Comparison of ENCODE assay signal across 27 cellular contexts in genomic region chr3:62686916-62687315, GRCh38.
DNase-seq lines count a peak whose midpoint lies in the region; ATAC-seq and TF ChIP-seq lines count a peak whose summit lies in the region.
"Had no signal": no experiment of that assay in that cellular context is flagged by ENCODE, and none has a peak within 500 bp of the region (broad histone marks: within the 10 kb centered on the region; RNA-seq: fewer than 3 reads in every experiment).

No MANE protein-coding gene starts in this region.

- DNase-seq in LHCN-M2 (ENCODE audit: low read depth) (peak; percentile 75), NCI-H82 treated with DMSO at 0.1 percent for 48 hours (lab: John Stamatoyannopoulos, UW; ENCODE audit: unreplicated experiment) (peak; percentile 95), glutamatergic neuron (no peak), gastrocnemius medialis (peak in 1 of 2 donors; percentile 17)
- DNase-seq in stimulated activated effector memory CD8-positive, alpha-beta T cell treated with anti-CD3 and anti-CD28 coated beads, Interleukin-12 subunit alpha, Interleukin-12 subunit beta, amount 100 ng/mL, for 72 hours (ENCODE audit: low spot score in 2 of 2): no peak
- no peak for DNase-seq in stimulated activated naive B cell treated with anti-CD40 and anti-IgM and Interleukin-4, amounts not matched to agents 10 μg/mL and 1 μg/mL and 100 μg/mL, for 72 hours
- DNase-seq: activated CD4-positive, alpha-beta T cell treated with anti-CD3 and anti-CD28 coated beads for 4 hours; activated naive CD4-positive, alpha-beta T cell treated with Interleukin-2 at 50 U/mL for 16 hours; activated T-cell treated with anti-CD3 and anti-CD28 coated beads, Interleukin-2, amount 50 U/mL, for 48 hours; amniotic stem cell; effector CD8-positive, alpha-beta T cell; erythroblast; foreskin melanocyte; NCI-H1092; NCI-H2029; NCI-H510A treated with DMSO at 0.1 percent for 48 hours; nucleus accumbens; stimulated activated CD4-positive, alpha-beta T cell treated with anti-CD3 and anti-CD28 coated beads, Interleukin-12 subunit alpha, Interleukin-12 subunit beta, amount 100 ng/mL, for 4 hours; stimulated activated CD4-positive, alpha-beta T cell treated with anti-CD3 and anti-CD28 coated beads, Interleukin-4, amount 100 ng/mL, for 24 hours; tibial artery had no signal

- H3K36me3 ChIP-seq in gastrocnemius medialis: no peaks in the 10 kb centered on the region
- H3K36me3 ChIP-seq: tibial artery had no signal

- H3K9me3 Mint-ChIP-seq in glutamatergic neuron (ENCODE audit: unreplicated experiment): peaks cover 2% of the 10 kb centered on the region
- peaks cover 7% of the 10 kb centered on the region for H3K9me3 Mint-ChIP-seq in stimulated activated effector memory CD8-positive, alpha-beta T cell treated with anti-CD3 and anti-CD28 coated beads, Interleukin-12 subunit alpha, Interleukin-12 subunit beta, amount 100 ng/mL, for 72 hours
- H3K9me3 Mint-ChIP-seq in stimulated activated naive B cell treated with anti-CD40 and anti-IgM and Interleukin-4, amounts not matched to agents 10 μg/mL and 1 μg/mL and 100 μg/mL, for 72 hours: peaks cover 2 to 4% of the 10 kb centered on the region in 2 donors
- H3K9me3 Mint-ChIP-seq: T-helper 1 cell treated with Interleukin-12 subunit alpha and Interleukin-12 subunit beta and Interleukin-4 antibody, amounts not matched to agents 30 μg/mL and 1 μg/mL, for 36 hours had no signal

- ATAC-seq in gastrocnemius medialis (peak in 1 of 2 donors; percentile 65), GM18498 (IDR thresholded peaks at IDR 0.05; ENCODE audit: unreplicated experiment) (no peak), GM21529 (IDR thresholded peaks at IDR 0.05; ENCODE audit: unreplicated experiment) (no peak)
- ATAC-seq in stimulated activated effector memory CD8-positive, alpha-beta T cell treated with anti-CD3 and anti-CD28 coated beads, Interleukin-12 subunit alpha, Interleukin-12 subunit beta, amount 100 ng/mL, for 72 hours: no peak
- ATAC-seq in stimulated activated naive B cell treated with anti-CD40 and anti-IgM and Interleukin-4, amounts not matched to agents 10 μg/mL and 1 μg/mL and 100 μg/mL, for 72 hours (replicated peaks): no peak

- H3K27ac ChIP-seq in gastrocnemius medialis: peak overlapping the region in 3 of 4 donors; percentile 13 to 28 (median 18)
- H3K27ac ChIP-seq: C4-2B, HL-60, SK-N-MC, tibial artery had no signal

- H3K9me3 ChIP-seq in gastrocnemius medialis: no peaks in the 10 kb centered on the region
- H3K9me3 ChIP-seq: tibial artery had no signal

- H3K27me3 Mint-ChIP-seq in glutamatergic neuron (ENCODE audit: unreplicated experiment): no peaks in the 10 kb centered on the region
- no peaks in the 10 kb centered on the region for H3K27me3 Mint-ChIP-seq in stimulated activated naive B cell treated with anti-CD40 and anti-IgM and Interleukin-4, amounts not matched to agents 10 μg/mL and 1 μg/mL and 100 μg/mL, for 72 hours
- H3K27me3 Mint-ChIP-seq: stimulated activated naive CD8-positive, alpha-beta T cell treated with anti-CD3 and anti-CD28 coated beads, Interleukin-15, Interleukin-2, amounts not matched to agents 100 ng/mL and 50 ng/mL, for 24 hours had no signal

- no peaks in the 10 kb centered on the region for H3K27me3 ChIP-seq in gastrocnemius medialis
- H3K27me3 ChIP-seq: tibial artery had no signal

- peaks cover 12% of the 10 kb centered on the region for H3K4me1 Mint-ChIP-seq in glutamatergic neuron (ENCODE audit: low read depth, unreplicated experiment)
- no peaks in the 10 kb centered on the region for H3K4me1 Mint-ChIP-seq in stimulated activated effector memory CD8-positive, alpha-beta T cell treated with anti-CD3 and anti-CD28 coated beads, Interleukin-12 subunit alpha, Interleukin-12 subunit beta, amount 100 ng/mL, for 72 hours
- no peaks in the 10 kb centered on the region for H3K4me1 Mint-ChIP-seq in stimulated activated naive B cell treated with anti-CD40 and anti-IgM and Interleukin-4, amounts not matched to agents 10 μg/mL and 1 μg/mL and 100 μg/mL, for 72 hours

- H3K4me3 ChIP-seq in gastrocnemius medialis: no peak overlapping the region
- H3K4me3 ChIP-seq: SK-N-MC, tibial artery had no signal

- H3K4me1 ChIP-seq in gastrocnemius medialis: no peaks in the 10 kb centered on the region
- H3K4me1 ChIP-seq: tibial artery had no signal

- H3K4me3 Mint-ChIP-seq in glutamatergic neuron (ENCODE audit: unreplicated experiment): no peak overlapping the region
- no peak overlapping the region for H3K4me3 Mint-ChIP-seq in stimulated activated effector memory CD8-positive, alpha-beta T cell treated with anti-CD3 and anti-CD28 coated beads, Interleukin-12 subunit alpha, Interleukin-12 subunit beta, amount 100 ng/mL, for 72 hours
- H3K4me3 Mint-ChIP-seq in stimulated activated naive B cell treated with anti-CD40 and anti-IgM and Interleukin-4, amounts not matched to agents 10 μg/mL and 1 μg/mL and 100 μg/mL, for 72 hours: no peak overlapping the region
- H3K4me3 Mint-ChIP-seq: stimulated activated naive CD8-positive, alpha-beta T cell treated with anti-CD3 and anti-CD28 coated beads, Interleukin-15, Interleukin-2, amounts not matched to agents 100 ng/mL and 50 ng/mL, for 24 hours; T-helper 1 cell treated with Interleukin-12 subunit alpha and Interleukin-12 subunit beta and Interleukin-4 antibody, amounts not matched to agents 30 μg/mL and 1 μg/mL, for 36 hours had no signal

- in situ Hi-C loops in gastrocnemius medialis (cut with MboI; ENCODE audit: low sequenced_read_pairs in 4 of 4): no loop called here

- H3K36me3 Mint-ChIP-seq in glutamatergic neuron (ENCODE audit: unreplicated experiment): no peaks in the 10 kb centered on the region
- H3K36me3 Mint-ChIP-seq in stimulated activated effector memory CD8-positive, alpha-beta T cell treated with anti-CD3 and anti-CD28 coated beads, Interleukin-12 subunit alpha, Interleukin-12 subunit beta, amount 100 ng/mL, for 72 hours: no peaks in the 10 kb centered on the region
- no peaks in the 10 kb centered on the region for H3K36me3 Mint-ChIP-seq in stimulated activated naive B cell treated with anti-CD40 and anti-IgM and Interleukin-4, amounts not matched to agents 10 μg/mL and 1 μg/mL and 100 μg/mL, for 72 hours

- no peak for TF ChIP-seq POLR2A in gastrocnemius medialis (IDR thresholded peaks at IDR 0.05)

- intact Hi-C loops in gastrocnemius medialis (cut with DNase I; ENCODE audit: low total_unique reads): no loop called here

- TF ChIP-seq CTCF in glutamatergic neuron (IDR thresholded peaks at IDR 0.05; ENCODE audit: partially characterized antibody, unreplicated experiment): no peak
- no peak for TF ChIP-seq CTCF in gastrocnemius medialis (IDR thresholded peaks at IDR 0.05 in 4 of 5, conservative IDR thresholded peaks at IDR 0.05 in 1 of 5)

- peak overlapping the region; percentile 84 for H3K27ac Mint-ChIP-seq in glutamatergic neuron (ENCODE audit: unreplicated experiment)
- H3K27ac Mint-ChIP-seq in stimulated activated effector memory CD8-positive, alpha-beta T cell treated with anti-CD3 and anti-CD28 coated beads, Interleukin-12 subunit alpha, Interleukin-12 subunit beta, amount 100 ng/mL, for 72 hours: no peak overlapping the region
- no peak overlapping the region for H3K27ac Mint-ChIP-seq in stimulated activated naive B cell treated with anti-CD40 and anti-IgM and Interleukin-4, amounts not matched to agents 10 μg/mL and 1 μg/mL and 100 μg/mL, for 72 hours
- H3K27ac Mint-ChIP-seq: stimulated activated naive CD8-positive, alpha-beta T cell treated with anti-CD3 and anti-CD28 coated beads, Interleukin-15, Interleukin-2, amounts not matched to agents 100 ng/mL and 50 ng/mL, for 24 hours; T-helper 1 cell treated with Interleukin-12 subunit alpha and Interleukin-12 subunit beta and Interleukin-4 antibody, amounts not matched to agents 30 μg/mL and 1 μg/mL, for 36 hours had no signal

Comparison
In these comparisons a context has a peak if more than half of its experiments do, and no peak if none do; other contexts are left out.
1. DNase-seq: peak in LHCN-M2 (single experiment) and NCI-H82 treated with DMSO at 0.1 percent for 48 hours (single experiment); none in glutamatergic neuron (single experiment), stimulated activated effector memory CD8-positive, alpha-beta T cell treated with anti-CD3 and anti-CD28 coated beads, Interleukin-12 subunit alpha, Interleukin-12 subunit beta, amount 100 ng/mL, for 72 hours (0 of 2) and stimulated activated naive B cell treated with anti-CD40 and anti-IgM and Interleukin-4, amounts not matched to agents 10 μg/mL and 1 μg/mL and 100 μg/mL, for 72 hours (single experiment).